8 cellular contexts compared by ENCODE assay signal in the genomic region with DNA sequence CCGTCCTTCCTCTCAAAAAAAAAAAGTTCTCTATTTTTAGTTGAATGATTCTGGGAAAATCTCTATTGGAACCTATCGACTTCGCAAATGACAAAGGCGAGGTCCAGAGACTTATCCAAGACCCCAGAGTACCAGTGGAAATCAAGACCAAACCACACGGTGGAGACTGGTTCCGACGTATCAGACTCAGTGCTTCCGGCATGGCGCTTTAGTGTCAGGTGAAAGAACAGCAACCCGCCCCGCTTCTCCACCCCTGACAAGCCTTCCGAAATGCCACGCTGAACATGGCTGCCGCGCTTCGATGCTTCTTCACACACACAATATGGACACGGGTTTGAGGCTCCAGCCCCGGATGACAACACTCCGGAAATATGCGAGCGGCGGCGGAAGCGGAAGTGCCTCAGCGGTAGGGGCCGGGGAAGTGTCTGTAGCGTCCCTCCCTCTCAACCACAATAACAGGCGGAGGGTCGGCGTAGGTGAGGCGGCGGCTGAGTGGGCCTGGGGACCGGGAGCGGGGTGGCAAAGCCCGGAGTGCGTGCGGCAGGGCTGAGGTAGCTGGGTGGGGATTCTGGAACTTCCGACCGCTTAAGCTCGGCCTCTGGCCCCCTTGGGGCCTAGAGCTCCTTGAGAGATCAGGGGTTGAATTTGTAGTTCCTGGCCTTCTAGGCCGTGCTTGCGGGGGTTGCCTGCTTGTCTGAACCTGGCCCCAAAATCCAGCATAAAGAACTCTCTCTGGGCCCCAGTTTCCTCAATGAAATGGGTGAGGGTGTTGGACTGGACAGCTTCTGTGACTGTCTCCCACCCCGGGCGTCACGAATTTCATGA.
A peak's percentile ranks its signal among the peaks of the same experiment; 100 is the strongest.
DNase-seq lines count a peak whose midpoint lies in the region; ATAC-seq lines count a peak whose summit lies in the region.

A gene with protein sequence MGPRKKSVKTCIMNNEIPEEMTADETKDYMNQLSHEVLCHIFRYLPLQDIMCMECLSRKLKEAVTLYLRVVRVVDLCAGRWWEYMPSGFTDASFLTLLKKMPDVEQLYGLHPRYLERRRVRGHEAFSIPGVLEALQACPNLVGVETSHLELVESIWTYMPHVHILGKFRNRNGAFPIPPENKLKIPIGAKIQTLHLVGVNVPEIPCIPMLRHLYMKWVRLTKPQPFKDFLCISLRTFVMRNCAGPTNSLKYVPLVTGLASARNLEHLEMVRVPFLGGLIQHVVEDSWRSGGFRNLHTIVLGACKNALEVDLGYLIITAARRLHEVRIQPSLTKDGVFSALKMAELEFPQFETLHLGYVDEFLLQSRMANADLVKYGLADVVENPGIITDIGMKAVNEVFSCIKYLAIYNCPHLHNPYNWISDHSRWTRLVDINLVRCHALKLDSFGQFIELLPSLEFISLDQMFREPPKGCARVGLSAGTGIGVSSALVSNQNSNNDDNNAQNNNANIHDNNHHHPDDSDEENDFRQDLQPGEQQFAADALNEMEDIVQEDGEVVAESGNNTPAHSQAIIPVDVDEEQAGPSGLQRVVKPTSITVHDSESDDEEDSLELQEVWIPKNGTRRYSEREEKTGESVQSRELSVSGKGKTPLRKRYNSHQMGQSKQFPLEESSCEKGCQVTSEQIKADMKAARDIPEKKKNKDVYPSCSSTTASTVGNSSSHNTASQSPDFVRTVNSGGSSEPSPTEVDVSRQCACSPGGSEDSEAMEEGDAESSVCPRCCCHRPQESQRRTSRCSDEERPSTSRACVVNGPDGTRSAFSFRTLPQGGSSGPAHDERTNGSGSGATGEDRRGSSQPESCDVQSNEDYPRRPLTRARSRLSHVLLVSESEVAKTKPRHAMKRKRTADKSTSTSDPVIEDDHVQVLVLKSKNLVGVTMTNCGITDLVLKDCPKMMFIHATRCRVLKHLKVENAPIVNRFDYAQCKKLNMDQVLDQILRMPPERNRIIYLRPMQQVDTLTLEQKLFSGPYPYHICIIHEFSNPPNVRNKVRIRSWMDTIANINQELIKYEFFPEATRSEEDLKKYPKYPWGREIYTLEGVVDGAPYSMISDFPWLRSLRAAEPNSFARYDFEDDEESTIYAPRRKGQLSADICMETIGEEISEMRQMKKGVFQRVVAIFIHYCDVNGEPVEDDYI (plus strand): TSS at position 395 of the 825 bp plus-strand sequence. CDS start 10,819 bp downstream, outside the sequence.

- no peaks in the 10 kb centered on the region for H3K27me3 Mint-ChIP-seq in central memory CD8-positive, alpha-beta T cell

- H3K9me3 Mint-ChIP-seq in central memory CD8-positive, alpha-beta T cell, result no peaks in the 10 kb centered on the region

- ATAC-seq in GM19025 (IDR thresholded peaks at IDR 0.05; ENCODE audit: low read depth, unreplicated experiment) (peak; percentile 97), HG03342 (IDR thresholded peaks at IDR 0.05; ENCODE audit: unreplicated experiment) (peak; percentile 98)
- ATAC-seq in central memory CD8-positive, alpha-beta T cell (replicated peaks; ENCODE audit: extremely low read depth, poor library complexity, severe bottlenecking), result peak; percentile 95

- peak; percentile 96 for DNase-seq in AG20443 (ENCODE audit: low spot score)
- peak; percentile 94 to 96 for DNase-seq in NCI-H446 (lab: John Stamatoyannopoulos, UW)
- peak; percentile 96 for DNase-seq in activated CD4-positive, CD25-positive, alpha-beta regulatory T cell treated with anti-CD3 and anti-CD28 coated beads, Interleukin-2, amount 50 U/mL, for 16 hours (ENCODE audit: low read depth, low spot score)
- DNase-seq in central memory CD8-positive, alpha-beta T cell (ENCODE audit: low spot score in 2 of 2), result peak; percentile 92 to 96
- DNase-seq in iris pigment epithelial cell (ENCODE audit: low read depth), result peak; percentile 98
- peak; percentile 92 to 94 for DNase-seq in stimulated activated CD4-positive, alpha-beta T cell treated with anti-CD3 and anti-CD28 coated beads, Interleukin-12 subunit alpha, Interleukin-12 subunit beta, amount 100 ng/mL, for 24 hours (ENCODE audit: low read depth in 2 of 2)

- peaks cover 47% of the 10 kb centered on the region for H3K4me1 Mint-ChIP-seq in central memory CD8-positive, alpha-beta T cell

- H3K4me3 Mint-ChIP-seq in central memory CD8-positive, alpha-beta T cell, result peak within 1 kb of the TSS; percentile 82

- peaks cover 17% of the 10 kb centered on the region for H3K36me3 Mint-ChIP-seq in central memory CD8-positive, alpha-beta T cell (ENCODE audit: insufficient read depth)

- peak within 1 kb of the TSS; percentile 95 for H3K27ac Mint-ChIP-seq in central memory CD8-positive, alpha-beta T cell (ENCODE audit: low read depth)

Comparison
In these comparisons a context has a peak if more than half of its experiments do, and no peak if none do; other contexts are left out.
1. Peak in every context shown above with its lines: DNase-seq and ATAC-seq.